In genomic region chr17:77821114-77821513, GRCh38 we compare ENCODE assay signal across 15 cellular contexts.
DNase-seq lines count a peak whose midpoint lies in the region; ATAC-seq and TF ChIP-seq lines count a peak whose summit lies in the region.
"Had no signal": no experiment of that assay in that cellular context is flagged by ENCODE, and none has a peak within 500 bp of the region (broad histone marks: within the 10 kb centered on the region; RNA-seq: fewer than 3 reads in every experiment).

No MANE protein-coding gene starts in this region.

- H3K4me2 ChIP-seq in H9 (ENCODE audit: insufficient read depth, insufficient read length, low read length) = no peak overlapping the region
- H3K4me2 ChIP-seq: PC-9 had no signal

- peaks cover 7% of the 10 kb centered on the region; the same call in 1 of the 2 replicates for H3K4me1 ChIP-seq in H9 (ENCODE audit: insufficient read depth, low read length)
- H3K4me1 ChIP-seq: HAP-1 had no signal

- H2BK12ac ChIP-seq in H9 (ENCODE audit: insufficient read length, low read depth, low read length) = no peak overlapping the region

- no peak overlapping the region for H2AK5ac ChIP-seq in H9 (ENCODE audit: insufficient read length, low read length)

- no CpG with 5 or more reads among the region's 8 CpGs for WGBS in H9 (ENCODE audit: extremely low coverage, insufficient read length, low lambda C conversion rate)

- no peak overlapping the region for H2BK5ac ChIP-seq in H9 (ENCODE audit: insufficient read length, low read length)

- H3K79me2 ChIP-seq in H9 (ENCODE audit: insufficient read depth, low read length) = no peaks in the 10 kb centered on the region

- H4K91ac ChIP-seq in H9 (ENCODE audit: insufficient read length, low read depth, low read length) = no peak overlapping the region

- no peak overlapping the region for H3K4me3 Mint-ChIP-seq in H9
- H3K4me3 Mint-ChIP-seq in memory B cell = no peak overlapping the region
- no peak overlapping the region for H3K4me3 Mint-ChIP-seq in activated naive CD4-positive, alpha-beta T cell treated with anti-CD3 and anti-CD28 coated beads for 36 hours
- H3K4me3 Mint-ChIP-seq: activated CD4-positive, alpha-beta T cell treated with anti-CD3 and anti-CD28 coated beads, Interleukin-2, amount 10 ng/mL, durations not matched to agents 7 days and 5 days had no signal

- no peak overlapping the region for H3K18ac ChIP-seq in H9 (ENCODE audit: insufficient read length, low read depth, low read length)

- H2BK15ac ChIP-seq in H9 (ENCODE audit: low read depth, low read length) = no peak overlapping the region

- peak; percentile 44; the same call in 2 of the 3 replicates for TF ChIP-seq CTCF in H9 (conservative IDR thresholded peaks at IDR 0.05)

- H3K56ac ChIP-seq in H9 (ENCODE audit: insufficient read length, low read depth, low read length) = no peak overlapping the region

- DNase-seq in DMS153 treated with DMSO at 0.1 percent for 48 hours (lab: John Stamatoyannopoulos, UW; ENCODE audit: unreplicated experiment) (peak; percentile 10), H9 (peak; percentile 74), SK-N-DZ (ENCODE audit: low spot score) (peak; percentile 29), memory B cell (ENCODE audit: low spot score in 2 of 2) (no peak), MG63 (no peak), glomerular visceral epithelial cell (ENCODE audit: extremely low spot score) (no peak), D341Med (ENCODE audit: low spot score) (no peak)
- DNase-seq in activated naive CD4-positive, alpha-beta T cell treated with anti-CD3 and anti-CD28 coated beads for 36 hours = no peak
- DNase-seq: activated CD4-positive, alpha-beta T cell treated with anti-CD3 and anti-CD28 coated beads, Interleukin-2, amount 10 ng/mL, durations not matched to agents 7 days and 5 days; effector CD4-positive, alpha-beta T cell; midbrain; NCI-H1417 treated with DMSO at 0.1 percent for 48 hours; PC-9 had no signal

- peaks cover 26 to 33% of the 10 kb centered on the region in 2 experiments for H3K4me1 Mint-ChIP-seq in H9
- peaks cover 7% of the 10 kb centered on the region for H3K4me1 Mint-ChIP-seq in memory B cell
- no peaks in the 10 kb centered on the region for H3K4me1 Mint-ChIP-seq in activated naive CD4-positive, alpha-beta T cell treated with anti-CD3 and anti-CD28 coated beads for 36 hours (ENCODE audit: low read depth)
- H3K4me1 Mint-ChIP-seq: activated CD4-positive, alpha-beta T cell treated with anti-CD3 and anti-CD28 coated beads, Interleukin-2, amount 10 ng/mL, durations not matched to agents 7 days and 5 days had no signal

- H3K9ac ChIP-seq in H9 (ENCODE audit: extremely low read depth, insufficient read length, low read length) = no peak overlapping the region

- no peak overlapping the region for H3T11ph ChIP-seq in H9 (ENCODE audit: low read length)

- H3K27me3 ChIP-seq in H9 (ENCODE audit: insufficient read depth, low read length) = no peaks in the 10 kb centered on the region
- H3K27me3 ChIP-seq in MG63 = no peaks in the 10 kb centered on the region

- H3K4ac ChIP-seq in H9 (ENCODE audit: low read depth, low read length) = no peak overlapping the region

- no peaks in the 10 kb centered on the region for H3K36me3 Mint-ChIP-seq in H9 (ENCODE audit: insufficient read depth in 1 of 3, low read depth in 3 of 3)
- H3K36me3 Mint-ChIP-seq in memory B cell = no peaks in the 10 kb centered on the region
- H3K36me3 Mint-ChIP-seq in activated naive CD4-positive, alpha-beta T cell treated with anti-CD3 and anti-CD28 coated beads for 36 hours (ENCODE audit: low read depth) = no peaks in the 10 kb centered on the region

- H3K36me3 ChIP-seq in MG63 = no peaks in the 10 kb centered on the region
- H3K36me3 ChIP-seq: HAP-1 had no signal

- no peak overlapping the region for H2BK120ac ChIP-seq in H9 (ENCODE audit: low read depth, low read length, poor library complexity, severe bottlenecking)

- H3K9me3 Mint-ChIP-seq in H9 (peaks cover 0 to 3% of the 10 kb centered on the region in 2 experiments; a peak in 2 of 5 replicates), memory B cell (no peaks in the 10 kb centered on the region)
- H3K9me3 Mint-ChIP-seq in activated naive CD4-positive, alpha-beta T cell treated with anti-CD3 and anti-CD28 coated beads for 36 hours = no peaks in the 10 kb centered on the region
- H3K9me3 Mint-ChIP-seq: activated CD4-positive, alpha-beta T cell treated with anti-CD3 and anti-CD28 coated beads, Interleukin-2, amount 10 ng/mL, durations not matched to agents 7 days and 5 days had no signal

- H3K27ac ChIP-seq in H9 (ENCODE audit: insufficient read length, low read depth, low read length) = no peak overlapping the region
- H3K27ac ChIP-seq: PC-9, skin epidermis had no signal

- H3K23me2 ChIP-seq in H9 (ENCODE audit: insufficient read length, low read depth, low read length, poor library complexity, severe bottlenecking) = no peaks in the 10 kb centered on the region

- no peak overlapping the region for H4K5ac ChIP-seq in H9 (ENCODE audit: insufficient read length, low read depth, low read length)

- intact Hi-C loops in activated naive CD4-positive, alpha-beta T cell treated with anti-CD3 and anti-CD28 coated beads for 36 hours (cut with micrococcal nuclease) = no loop called here

- H3K14ac ChIP-seq in H9 (ENCODE audit: insufficient read depth, low read length) = no peak overlapping the region

- no peak overlapping the region for H4K8ac ChIP-seq in H9 (replicated peaks; ENCODE audit: insufficient read length, low read depth, low read length)

- no peaks in the 10 kb centered on the region for H3K79me1 ChIP-seq in H9 (ENCODE audit: insufficient read depth, low read depth, low read length, poor library complexity, severe bottlenecking)

- no peak overlapping the region for H2AFZ ChIP-seq in H9 (ENCODE audit: low read length)
- H2AFZ ChIP-seq: PC-9 had no signal

- no peak overlapping the region for H3K23ac ChIP-seq in H9 (ENCODE audit: insufficient read length, low read depth, low read length)

- H2BK20ac ChIP-seq in H9 (ENCODE audit: low read depth, low read length, poor library complexity, severe bottlenecking) = no peak overlapping the region

- H4K20me1 ChIP-seq in H9 (ENCODE audit: control insufficient read depth, insufficient read depth, insufficient read length) = no peaks in the 10 kb centered on the region

- H3K27ac Mint-ChIP-seq in H9 (no peak overlapping the region; a peak in 1 of 7 replicates), memory B cell (no peak overlapping the region)
- H3K27ac Mint-ChIP-seq in activated naive CD4-positive, alpha-beta T cell treated with anti-CD3 and anti-CD28 coated beads for 36 hours = no peak overlapping the region
- H3K27ac Mint-ChIP-seq: activated CD4-positive, alpha-beta T cell treated with anti-CD3 and anti-CD28 coated beads, Interleukin-2, amount 10 ng/mL, durations not matched to agents 7 days and 5 days had no signal

- CTCF ChIA-PET in activated naive CD4-positive, alpha-beta T cell treated with anti-CD3 and anti-CD28 coated beads for 36 hours (lab: Charles Lee) = interaction anchor here (2.4 kb wide), 1 partner anchor 192 kb away, joined by 7 read pairs; no protein-coding TSS in a partner anchor

- no peak overlapping the region for H3K4me3 ChIP-seq in MG63
- H3K4me3 ChIP-seq: HAP-1, PC-9, skin epidermis had no signal

- H3K27me3 Mint-ChIP-seq in H9 (ENCODE audit: low read depth) (peaks cover 8% of the 10 kb centered on the region), memory B cell (peaks cover 15% of the 10 kb centered on the region)
- no peaks in the 10 kb centered on the region for H3K27me3 Mint-ChIP-seq in activated naive CD4-positive, alpha-beta T cell treated with anti-CD3 and anti-CD28 coated beads for 36 hours (ENCODE audit: low read depth)

- peak; percentile 44 for ATAC-seq in memory B cell (ENCODE audit: low read depth)

- no peaks in the 10 kb centered on the region for H3K9me3 ChIP-seq in H9 (ENCODE audit: control insufficient read depth, low read depth, low read length)
- H3K9me3 ChIP-seq in MG63 = no peaks in the 10 kb centered on the region
- H3K9me3 ChIP-seq: HAP-1 had no signal

Comparison
In these comparisons a context has a peak if more than half of its experiments do, and no peak if none do; other contexts are left out.
1. DNase-seq: peak in DMS153 treated with DMSO at 0.1 percent for 48 hours (single experiment), H9 (single experiment) and SK-N-DZ (single experiment); none in memory B cell (0 of 2), MG63 (single experiment), activated naive CD4-positive, alpha-beta T cell treated with anti-CD3 and anti-CD28 coated beads for 36 hours (single experiment), glomerular visceral epithelial cell (single experiment) and D341Med (single experiment).